ENCODE assay signal across 2 cellular contexts in the genomic region with DNA sequence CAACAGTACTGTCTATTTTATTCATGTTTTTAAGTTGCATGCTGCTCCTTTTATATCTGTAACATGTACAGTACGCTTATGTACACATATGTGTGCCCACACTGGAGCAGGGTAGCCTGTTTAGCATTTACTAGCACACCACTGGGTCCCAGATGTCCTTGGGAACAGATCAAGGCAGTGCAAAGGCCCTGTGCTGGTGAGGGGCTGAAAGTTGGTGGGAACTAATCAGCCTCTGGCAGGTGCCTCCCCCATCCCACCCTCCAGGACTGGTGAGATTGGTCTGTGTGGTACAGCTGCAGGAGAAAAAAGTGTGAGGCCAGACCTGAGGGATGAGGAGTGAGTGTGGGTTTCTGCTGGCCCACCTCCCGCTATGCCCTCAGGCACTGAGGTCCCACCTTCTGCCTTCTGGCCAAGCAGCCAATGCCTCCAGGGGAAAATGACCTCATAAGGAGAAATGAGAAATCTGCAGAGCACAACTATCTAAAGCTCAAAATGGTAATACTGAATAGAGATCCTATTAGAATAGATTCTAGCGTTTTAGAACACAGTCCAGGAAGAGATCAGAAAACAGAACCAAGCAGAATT.
TF ChIP-seq lines count a peak whose summit lies in the region.

No MANE protein-coding gene starts in this region.

TF ChIP-seq in IMR-90, 13 proteins besides CTCF, POLR2A, EP300 and RAD21:
- TF ChIP-seq FOS (IDR thresholded peaks at IDR 0.05; ENCODE audit: low read depth, low read length): no peak
- no peak for TF ChIP-seq MAFK (IDR thresholded peaks at IDR 0.05; ENCODE audit: low read depth, low read length)
- TF ChIP-seq SMC3 (IDR thresholded peaks at IDR 0.05; ENCODE audit: low read depth, low read length): no peak
- TF ChIP-seq, protein P1, sequence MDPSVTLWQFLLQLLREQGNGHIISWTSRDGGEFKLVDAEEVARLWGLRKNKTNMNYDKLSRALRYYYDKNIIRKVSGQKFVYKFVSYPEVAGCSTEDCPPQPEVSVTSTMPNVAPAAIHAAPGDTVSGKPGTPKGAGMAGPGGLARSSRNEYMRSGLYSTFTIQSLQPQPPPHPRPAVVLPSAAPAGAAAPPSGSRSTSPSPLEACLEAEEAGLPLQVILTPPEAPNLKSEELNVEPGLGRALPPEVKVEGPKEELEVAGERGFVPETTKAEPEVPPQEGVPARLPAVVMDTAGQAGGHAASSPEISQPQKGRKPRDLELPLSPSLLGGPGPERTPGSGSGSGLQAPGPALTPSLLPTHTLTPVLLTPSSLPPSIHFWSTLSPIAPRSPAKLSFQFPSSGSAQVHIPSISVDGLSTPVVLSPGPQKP (IDR thresholded peaks at IDR 0.05; ENCODE audit: borderline replicate concordance, low read depth, low read length): no peak
- TF ChIP-seq, protein P2, sequence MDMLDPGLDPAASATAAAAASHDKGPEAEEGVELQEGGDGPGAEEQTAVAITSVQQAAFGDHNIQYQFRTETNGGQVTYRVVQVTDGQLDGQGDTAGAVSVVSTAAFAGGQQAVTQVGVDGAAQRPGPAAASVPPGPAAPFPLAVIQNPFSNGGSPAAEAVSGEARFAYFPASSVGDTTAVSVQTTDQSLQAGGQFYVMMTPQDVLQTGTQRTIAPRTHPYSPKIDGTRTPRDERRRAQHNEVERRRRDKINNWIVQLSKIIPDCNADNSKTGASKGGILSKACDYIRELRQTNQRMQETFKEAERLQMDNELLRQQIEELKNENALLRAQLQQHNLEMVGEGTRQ (IDR thresholded peaks at IDR 0.05; ENCODE audit: low read depth, low read length): no peak

TF ChIP-seq in GM12891, 5 proteins besides CTCF, POLR2A, EP300 and RAD21:
- TF ChIP-seq TAF1 (IDR thresholded peaks at IDR 0.05; ENCODE audit: low read depth, low read length): no peak
- TF ChIP-seq PAX5 (IDR thresholded peaks at IDR 0.05; ENCODE audit: insufficient read depth, low read length, severe bottlenecking): no peak
- no peak for TF ChIP-seq POU2F2 (IDR thresholded peaks at IDR 0.05; ENCODE audit: low read depth, low read length)
- no peak for TF ChIP-seq SPI1 (IDR thresholded peaks at IDR 0.05; ENCODE audit: low read depth, low read length)
- TF ChIP-seq POLR2AphosphoS5 (IDR thresholded peaks at IDR 0.05; ENCODE audit: low read depth, low read length): no peak
